In genomic region chr15:48794697-48795134, GRCh38 we compare ENCODE assay signal across 9 cellular contexts. TPM values are rescaled to one million over a fixed set of nuclear protein-coding genes. Genes with fewer than 3 reads are reported as not detected.
A peak's percentile ranks its signal among the peaks of the same experiment; 100 is the strongest.
DNase-seq lines count a peak whose midpoint lies in the region; ATAC-seq, FAIRE-seq and TF ChIP-seq lines count a peak whose summit lies in the region.
"Had no signal": no experiment of that assay in that cellular context is flagged by ENCODE, and none has a peak within 500 bp of the region (broad histone marks: within the 10 kb centered on the region; RNA-seq: fewer than 3 reads in every experiment).

No MANE protein-coding gene starts in this region.

- ATAC-seq in activated CD4-positive, CD25-positive, alpha-beta regulatory T cell treated with anti-CD3 and anti-CD28 coated beads, Interleukin-2, amount 50 U/mL, for 24 hours, result peak; percentile 41 to 53
- peak; percentile 66 for ATAC-seq in HG02943 (IDR thresholded peaks at IDR 0.05; ENCODE audit: low read depth, unreplicated experiment)

- no peaks in the 10 kb centered on the region for H3K27me3 ChIP-seq in SJCRH30
- no peaks in the 10 kb centered on the region for H3K27me3 ChIP-seq in right atrium auricular region

- no peak for DNase-seq in activated CD4-positive, CD25-positive, alpha-beta regulatory T cell treated with anti-CD3 and anti-CD28 coated beads, Interleukin-2, amount 50 U/mL, for 72 hours
- DNase-seq in SJCRH30 (no peak), right atrium auricular region (ENCODE audit: low spot score) (no peak), frontal cortex (ENCODE audit: low spot score in 2 of 2) (no peak), HPDE6-E6E7 (ENCODE audit: extremely low spot score) (no peak), NCI-H2171 (lab: John Stamatoyannopoulos, UW) (no peak)

- H3K27ac ChIP-seq in SJCRH30 (peak overlapping the region; percentile 25; the same call in 1 of the 2 replicates), right atrium auricular region (peak overlapping the region; percentile 6 to 38)
- H3K27ac ChIP-seq: VCaP had no signal

- H3K9me3 ChIP-seq in SJCRH30 (replicated peaks) (no peaks in the 10 kb centered on the region), right atrium auricular region (no peaks in the 10 kb centered on the region)

- H3K4me1 ChIP-seq in SJCRH30 (peaks cover 49% of the 10 kb centered on the region), right atrium auricular region (no peaks in the 10 kb centered on the region)

- H3K36me3 ChIP-seq in SJCRH30 (peaks cover 59% of the 10 kb centered on the region), right atrium auricular region (no peaks in the 10 kb centered on the region)

- no peak for TF ChIP-seq CTCF in right atrium auricular region (IDR thresholded peaks at IDR 0.05)

- H3K4me3 ChIP-seq in SJCRH30, result no peak overlapping the region
- H3K4me3 ChIP-seq in right atrium auricular region, result no peak overlapping the region

- no peak for FAIRE-seq in frontal cortex (lab: Jason Lieb, UNC)

RNA-seq across cellular contexts. Expression of gene CEP152, which starts 16.2 kb away (rescaled TPM):
- total RNA-seq in SJCRH30 (2014; rRNA removed; shearing (Covaris generic)), result 23.1 and 31.8 TPM in 2 replicates
- 1 to 10 TPM; 1.1 to 1.4 TPM for total RNA-seq in right atrium auricular region
- 1.6 TPM for total RNA-seq in frontal cortex
